Comparison of ENCODE assay signal across 1 cellular context in genomic region chr15:96230557-96231181, GRCh38.
A peak's percentile ranks its signal among the peaks of the same experiment; 100 is the strongest.
TF ChIP-seq lines count a peak whose summit lies in the region.

No MANE protein-coding gene starts in this region.

TF ChIP-seq in endothelial cell of umbilical vein, 7 proteins besides CTCF, POLR2A, EP300 and RAD21 (continued from another document):
- TF ChIP-seq POLR2AphosphoS5 (IDR thresholded peaks at IDR 0.05; ENCODE audit: insufficient read depth, low read depth, low read length), result no peak
- TF ChIP-seq FOS (IDR thresholded peaks at IDR 0.05; ENCODE audit: borderline replicate concordance, insufficient read depth, low read length), result peak; percentile 46
- no peak for TF ChIP-seq EZH2 (IDR thresholded peaks at IDR 0.05; ENCODE audit: borderline replicate concordance, low read depth, low read length, severe bottlenecking)
- TF ChIP-seq GATA2 (IDR thresholded peaks at IDR 0.05; ENCODE audit: insufficient read depth, insufficient read length, low read depth, low read length), result peak; percentile 80
- no peak for TF ChIP-seq MYC (IDR thresholded peaks at IDR 0.05; ENCODE audit: low read depth, low read length)
TF ChIP-seq in endothelial cell of umbilical vein: peak in this region for 3.
